ENCODE assay signal across 21 cellular contexts in genomic region chr2:207848545-207848928, GRCh38.
DNase-seq lines count a peak whose midpoint lies in the region; ATAC-seq, FAIRE-seq and TF ChIP-seq lines count a peak whose summit lies in the region.
"Had no signal": no experiment of that assay in that cellular context is flagged by ENCODE, and none has a peak within 500 bp of the region (broad histone marks: within the 10 kb centered on the region; RNA-seq: fewer than 3 reads in every experiment).

No MANE protein-coding gene starts in this region.

- H3K4me3 ChIP-seq in A549 (no peak overlapping the region), PC-3 (ENCODE audit: low read length) (no peak overlapping the region), esophagus muscularis mucosa (no peak overlapping the region), gastrocnemius medialis (no peak overlapping the region)
- H3K4me3 ChIP-seq: right atrium auricular region, vagina had no signal

- peak overlapping the region; percentile 24 for H3K27ac Mint-ChIP-seq in nephron progenitor cell
- H3K27ac Mint-ChIP-seq: activated B cell treated with CpG ODN at 0.5 μM for 24 hours; activated naive CD8-positive, alpha-beta T cell; dendritic cell treated with granulocyte-macrophage colony-stimulating factor and Interleukin-4, amounts not matched to agents 40 ng/mL and 50 ng/mL, for 4 days; memory B cell; stimulated activated naive CD8-positive, alpha-beta T cell treated with anti-CD3 and anti-CD28 coated beads, Interleukin-15, Interleukin-2, amounts not matched to agents 100 ng/mL and 50 ng/mL, for 24 hours had no signal

- no peak for TF ChIP-seq CTCF in A549 (IDR thresholded peaks at IDR 0.05)
- no peak for TF ChIP-seq CTCF in PC-3 (conservative IDR thresholded peaks at IDR 0.05; ENCODE audit: low read depth, low read length)
- no peak for TF ChIP-seq CTCF in esophagus muscularis mucosa (IDR thresholded peaks at IDR 0.05)
- no peak for TF ChIP-seq CTCF in nephron progenitor cell (IDR thresholded peaks at IDR 0.05)
- TF ChIP-seq CTCF in gastrocnemius medialis (IDR thresholded peaks at IDR 0.05 in 4 of 5, conservative IDR thresholded peaks at IDR 0.05 in 1 of 5), result no peak

- in situ Hi-C loops in gastrocnemius medialis (cut with MboI; ENCODE audit: low sequenced_read_pairs in 4 of 4), result no loop called here

- CTCF ChIA-PET in A549 (lab: Yijun Ruan, JAX), result interaction anchor here (1.0 to 1.8 kb wide), 3 partner anchors 103 to 125 kb away, joined by 3 to 7 read pairs (median 3); no protein-coding TSS in a partner anchor
- CTCF ChIA-PET in PC-3 (lab: Charles Lee), result interaction anchor here (0.7 kb wide), 1 partner anchor 93 kb away, joined by 3 read pairs; no protein-coding TSS in a partner anchor

- TF ChIP-seq EP300 in A549 (IDR thresholded peaks at IDR 0.05) (no peak), esophagus muscularis mucosa (IDR thresholded peaks at IDR 0.05) (no peak)

- POLR2A ChIA-PET in A549 (lab: Yijun Ruan, JAX), result no interaction called here
- POLR2A ChIA-PET in PC-3 (lab: Charles Lee; ENCODE audit: unreplicated experiment), result no interaction called here

- ATAC-seq in A549 (no peak), PC-3 (no peak), gastrocnemius medialis (no peak), GM21786 (IDR thresholded peaks at IDR 0.05; ENCODE audit: unreplicated experiment) (no peak)
- ATAC-seq: HCT116 had no signal

- DNase-seq in A549 (ENCODE audit: low read depth in 1 of 2, low spot score in 1 of 2) (no peak), PC-3 (no peak), esophagus muscularis mucosa (ENCODE audit: extremely low spot score) (no peak), nephron progenitor cell (no peak), GM19238 (ENCODE audit: insufficient read length, low spot score) (no peak), gastrocnemius medialis (no peak)
- no peak for DNase-seq in activated T-cell treated with anti-CD3 and anti-CD28 coated beads, Interleukin-2, amount 50 U/mL, for 1 hour
- DNase-seq: activated B cell treated with CpG ODN at 0.5 μM for 24 hours, brain microvascular endothelial cell, NCI-H524 treated with DMSO at 0.1 percent for 48 hours, Right ventricle myocardium superior, T-helper 2 cell had no signal

- no peak for TF ChIP-seq POLR2A in A549 (IDR thresholded peaks at IDR 0.05; ENCODE audit: low read length)
- no peak for TF ChIP-seq POLR2A in esophagus muscularis mucosa (IDR thresholded peaks at IDR 0.05; ENCODE audit: low read depth)
- no peak for TF ChIP-seq POLR2A in gastrocnemius medialis (IDR thresholded peaks at IDR 0.05)

- no peak for TF ChIP-seq RAD21 in A549 (conservative IDR thresholded peaks at IDR 0.05 in 1 of 2, IDR thresholded peaks at IDR 0.05 in 1 of 2)

- no peaks in the 10 kb centered on the region for H3F3A ChIP-seq in PC-3 (ENCODE audit: low read length, unreplicated experiment)

- no peaks in the 10 kb centered on the region for H3K36me3 Mint-ChIP-seq in nephron progenitor cell (ENCODE audit: low read depth)

- H3K4me1 ChIP-seq in A549 (peaks cover 41% of the 10 kb centered on the region), PC-3 (ENCODE audit: insufficient read depth, low read length) (peaks cover 16% of the 10 kb centered on the region), esophagus muscularis mucosa (peaks cover 12 to 43% (median 36%) of the 10 kb centered on the region in 4 donors), gastrocnemius medialis (no peaks in the 10 kb centered on the region)

- WGBS in A549 (ENCODE audit: missing lambda C conversion rate), result 83% methylated on average over 4 of the region's 4 CpGs
- 82% methylated on average over 4 of the region's 4 CpGs for WGBS in esophagus muscularis mucosa

- no TSS peak for BruUV-seq in PC-3 (replicated peaks; lab: Mats Ljungman, UMichigan)

- no peaks in the 10 kb centered on the region for H3K36me3 ChIP-seq in PC-3 (ENCODE audit: low read depth, low read length)
- no peaks in the 10 kb centered on the region for H3K36me3 ChIP-seq in esophagus muscularis mucosa
- H3K36me3 ChIP-seq in gastrocnemius medialis, result no peaks in the 10 kb centered on the region
- H3K36me3 ChIP-seq: brain microvascular endothelial cell, right atrium auricular region, vagina had no signal

- no peaks in the 10 kb centered on the region for H3K9me2 ChIP-seq in PC-3 (replicated peaks; ENCODE audit: low read length)

- no peak overlapping the region for H3K9ac ChIP-seq in PC-3 (ENCODE audit: low read length)

- H3K27me3 Mint-ChIP-seq in nephron progenitor cell (ENCODE audit: low read depth, poor library complexity), result peaks cover 4% of the 10 kb centered on the region
- H3K27me3 Mint-ChIP-seq: activated B cell treated with CpG ODN at 0.5 μM for 24 hours; activated naive CD8-positive, alpha-beta T cell; dendritic cell treated with granulocyte-macrophage colony-stimulating factor and Interleukin-4, amounts not matched to agents 40 ng/mL and 50 ng/mL, for 4 days; memory B cell; stimulated activated naive CD8-positive, alpha-beta T cell treated with anti-CD3 and anti-CD28 coated beads, Interleukin-15, Interleukin-2, amounts not matched to agents 100 ng/mL and 50 ng/mL, for 24 hours had no signal

- no peaks in the 10 kb centered on the region for H3K9me3 Mint-ChIP-seq in nephron progenitor cell
- H3K9me3 Mint-ChIP-seq: activated B cell treated with CpG ODN at 0.5 μM for 24 hours; dendritic cell treated with granulocyte-macrophage colony-stimulating factor and Interleukin-4, amounts not matched to agents 40 ng/mL and 50 ng/mL, for 4 days; memory B cell; stimulated activated naive CD8-positive, alpha-beta T cell treated with anti-CD3 and anti-CD28 coated beads, Interleukin-15, Interleukin-2, amounts not matched to agents 100 ng/mL and 50 ng/mL, for 24 hours had no signal

- H3K27me3 ChIP-seq in PC-3 (ENCODE audit: low read length), result no peaks in the 10 kb centered on the region
- no peaks in the 10 kb centered on the region for H3K27me3 ChIP-seq in esophagus muscularis mucosa
- H3K27me3 ChIP-seq in gastrocnemius medialis, result no peaks in the 10 kb centered on the region
- H3K27me3 ChIP-seq: brain microvascular endothelial cell, right atrium auricular region, vagina had no signal

- peaks cover 34% of the 10 kb centered on the region for H3K4me1 Mint-ChIP-seq in nephron progenitor cell
- H3K4me1 Mint-ChIP-seq: memory B cell had no signal

- FAIRE-seq in A549 (lab: Jason Lieb, UNC), result no peak
- FAIRE-seq: GM19239 had no signal

- peak overlapping the region; percentile 33 to 61; a peak in 2 of 6 replicates for H3K27ac ChIP-seq in A549
- no peak overlapping the region for H3K27ac ChIP-seq in PC-3 (ENCODE audit: low read length)
- peak overlapping the region; percentile 53 to 73 (median 70) for H3K27ac ChIP-seq in esophagus muscularis mucosa (replicated peaks in 1 of 4)
- no peak overlapping the region for H3K27ac ChIP-seq in gastrocnemius medialis
- H3K27ac ChIP-seq: brain microvascular endothelial cell, vagina had no signal

- H3K4me3 Mint-ChIP-seq in nephron progenitor cell, result no peak overlapping the region
- H3K4me3 Mint-ChIP-seq: activated B cell treated with CpG ODN at 0.5 μM for 24 hours; activated naive CD8-positive, alpha-beta T cell; dendritic cell treated with granulocyte-macrophage colony-stimulating factor and Interleukin-4, amounts not matched to agents 40 ng/mL and 50 ng/mL, for 4 days; memory B cell; stimulated activated naive CD8-positive, alpha-beta T cell treated with anti-CD3 and anti-CD28 coated beads, Interleukin-15, Interleukin-2, amounts not matched to agents 100 ng/mL and 50 ng/mL, for 24 hours had no signal

- no peaks in the 10 kb centered on the region for H3K9me3 ChIP-seq in A549
- no peaks in the 10 kb centered on the region for H3K9me3 ChIP-seq in PC-3 (ENCODE audit: low read length)
- no peaks in the 10 kb centered on the region for H3K9me3 ChIP-seq in esophagus muscularis mucosa
- H3K9me3 ChIP-seq in gastrocnemius medialis, result no peaks in the 10 kb centered on the region
- H3K9me3 ChIP-seq: right atrium auricular region, vagina had no signal

- intact Hi-C loops in PC-3 (cut with micrococcal nuclease), result loop anchor here (5.0 kb wide), 1 partner anchor 124 kb away; no protein-coding TSS in a partner anchor
- intact Hi-C loops in esophagus muscularis mucosa (cut with DNase I), result no loop called here
- intact Hi-C loops in gastrocnemius medialis (cut with DNase I; ENCODE audit: low total_unique reads), result no loop called here

- no peaks in the 10 kb centered on the region for H3K79me2 ChIP-seq in PC-3 (ENCODE audit: low read length)

- no peak overlapping the region for H2AFZ ChIP-seq in PC-3 (ENCODE audit: low read length)

- H3K4me2 ChIP-seq in A549 (peak overlapping the region; percentile 29; the same call in 1 of the 3 replicates), PC-3 (ENCODE audit: low read length) (peak overlapping the region; percentile 40; the same call in 1 of the 2 replicates)

- H4K20me1 ChIP-seq in PC-3 (ENCODE audit: low read length), result no peaks in the 10 kb centered on the region

TF ChIP-seq in A549, 52 proteins besides CTCF, POLR2A, EP300 and RAD21:
- TF ChIP-seq JUNB (IDR thresholded peaks at IDR 0.05) (no peak), CBX2 (IDR thresholded peaks at IDR 0.05; ENCODE audit: borderline replicate concordance, low read depth) (no peak), KDM5A (IDR thresholded peaks at IDR 0.05) (no peak), FOSL2 (IDR thresholded peaks at IDR 0.05) (no peak), FOSL2 (CRISPR knock-in tag; IDR thresholded peaks at IDR 0.05) (no peak), FOXS1 (CRISPR knock-in tag; IDR thresholded peaks at IDR 0.05) (no peak), HEYL (CRISPR knock-in tag; IDR thresholded peaks at IDR 0.05) (no peak), JUN (IDR thresholded peaks at IDR 0.05) (no peak), MYC (IDR thresholded peaks at IDR 0.05; ENCODE audit: borderline replicate concordance, low read length) (no peak), HOXB13 (CRISPR knock-in tag; IDR thresholded peaks at IDR 0.05; ENCODE audit: low read depth) (no peak), GATA3 (IDR thresholded peaks at IDR 0.05; ENCODE audit: borderline replicate concordance) (no peak), CBX8 (IDR thresholded peaks at IDR 0.05) (no peak), NPAS2 (CRISPR knock-in tag; IDR thresholded peaks at IDR 0.05; ENCODE audit: borderline replicate concordance) (no peak), RFX5 (IDR thresholded peaks at IDR 0.05) (no peak), CEBPB (IDR thresholded peaks at IDR 0.05) (no peak)
TF ChIP-seq in A549: peak in this region for 0.

Comparison
In these comparisons a context has a peak if more than half of its experiments do, and no peak if none do; other contexts are left out.
1. H3K27ac ChIP-seq: peak in A549 (2 of 2) and esophagus muscularis mucosa (4 of 4); none in PC-3 (single experiment) and gastrocnemius medialis (0 of 4).